21 cellular contexts compared by ENCODE assay signal in the genomic region with DNA sequence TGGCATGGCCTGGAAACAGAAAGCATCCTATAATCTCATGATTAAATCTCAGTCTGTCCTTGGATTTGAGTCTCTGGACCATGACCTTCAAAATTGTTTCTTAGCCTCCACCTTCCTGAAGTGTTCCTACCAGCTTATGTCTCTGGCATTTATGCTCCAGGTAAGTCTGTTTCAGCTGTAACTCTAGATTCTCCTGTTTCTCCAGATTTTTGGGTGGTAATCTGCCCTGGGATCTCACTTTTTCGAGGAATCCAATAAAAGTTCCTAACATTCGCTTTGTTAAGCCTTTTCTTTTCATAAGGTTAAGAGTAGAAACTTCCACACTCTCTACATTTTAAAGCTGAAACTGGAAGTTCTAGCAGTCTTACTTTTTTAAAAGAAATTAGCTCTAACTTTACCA.
DNase-seq lines count a peak whose midpoint lies in the region; ATAC-seq, FAIRE-seq and TF ChIP-seq lines count a peak whose summit lies in the region.
"Had no signal": no experiment of that assay in that cellular context is flagged by ENCODE, and none has a peak within 500 bp of the region (broad histone marks: within the 10 kb centered on the region; RNA-seq: fewer than 3 reads in every experiment).

No MANE protein-coding gene starts in this region.

- H3K27me3 ChIP-seq in GM23338 (ENCODE audit: insufficient read depth) (no peaks in the 10 kb centered on the region), H1 (replicated peaks in 1 of 4; ENCODE audit: control insufficient read depth in 3 of 4, extremely low read depth in 1 of 4, insufficient read depth in 3 of 4, low read length in 3 of 4) (no peaks in the 10 kb centered on the region), trophoblast cell (ENCODE audit: insufficient read depth, low read length) (no peaks in the 10 kb centered on the region)
- H3K27me3 ChIP-seq: BLaER1 treated with 17β-estradiol and CSF1 and Interleukin-3, amounts not matched to agents 10 nM and 100 nM had no signal

- no peak overlapping the region for H4K91ac ChIP-seq in H1 (replicated peaks; ENCODE audit: insufficient read length, low read length)
- no peak overlapping the region for H4K91ac ChIP-seq in trophoblast cell (ENCODE audit: low read depth, low read length)

- H3K27ac Mint-ChIP-seq in GM23338: no peak overlapping the region
- H3K27ac Mint-ChIP-seq in natural killer cell: no peak overlapping the region
- H3K27ac Mint-ChIP-seq: B cell; CD4-positive, alpha-beta T cell; CD8-positive, alpha-beta T cell had no signal

- no peak for TF ChIP-seq RAD21 in H1 (IDR thresholded peaks at IDR 0.05 in 1 of 2, conservative IDR thresholded peaks at IDR 0.05 in 1 of 2; ENCODE audit: low read depth in 2 of 2, low read length in 2 of 2)

- H3K27me3 Mint-ChIP-seq in GM23338 (ENCODE audit: insufficient read depth, low read depth, poor library complexity) (peaks cover 2% of the 10 kb centered on the region), natural killer cell (ENCODE audit: low read depth in 2 of 2) (no peaks in the 10 kb centered on the region)
- H3K27me3 Mint-ChIP-seq: B cell; CD4-positive, alpha-beta T cell had no signal

- no peak overlapping the region for H3K56ac ChIP-seq in H1 (replicated peaks; ENCODE audit: insufficient read length, low read depth, low read length)

- no peak for DNase-seq in GM23338 (ENCODE audit: low spot score)
- DNase-seq in H1 (ENCODE audit: low read depth in 1 of 2, low spot score in 2 of 2): no peak
- DNase-seq in trophoblast cell: peak; percentile 68 to 95
- DNase-seq in natural killer cell: no peak
- DNase-seq in EL: no peak
- DNase-seq: AML-193; Caco-2; Calu3; CD4-positive, alpha-beta T cell; CD8-positive, alpha-beta T cell; DMS79 treated with DMSO at 0.1 percent for 48 hours; GDM1 had no signal

- POLR2A ChIA-PET in H1 (lab: Charles Lee; ENCODE audit: partially characterized antibody): no interaction called here

- no peak for TF ChIP-seq EP300 in H1 (IDR thresholded peaks at IDR 0.05; ENCODE audit: borderline replicate concordance in 1 of 2, low read depth in 2 of 2, low read length in 2 of 2)

- H3K4me1 Mint-ChIP-seq in GM23338 (no peaks in the 10 kb centered on the region), natural killer cell (no peaks in the 10 kb centered on the region)
- H3K4me1 Mint-ChIP-seq: B cell had no signal

- no peak for FAIRE-seq in H1 (lab: Jason Lieb, UNC)
- FAIRE-seq: A549, D721Med, GM12878, GM12892, GM18507 had no signal

- H2AK5ac ChIP-seq in H1 (ENCODE audit: low read depth, low read length) (no peak overlapping the region), trophoblast cell (ENCODE audit: low read length) (no peak overlapping the region)

- H3K79me2 ChIP-seq in GM23338 (replicated peaks; ENCODE audit: insufficient read depth): no peaks in the 10 kb centered on the region
- no peaks in the 10 kb centered on the region for H3K79me2 ChIP-seq in H1 (ENCODE audit: control insufficient read depth in 1 of 2, insufficient read depth in 2 of 2, low read length in 2 of 2)
- H3K79me2 ChIP-seq in trophoblast cell (ENCODE audit: control insufficient read depth, insufficient read depth, low read length, poor library complexity): no peaks in the 10 kb centered on the region

- H3K4me3 Mint-ChIP-seq in GM23338 (no peak overlapping the region), natural killer cell (no peak overlapping the region)
- H3K4me3 Mint-ChIP-seq: B cell; CD4-positive, alpha-beta T cell; CD8-positive, alpha-beta T cell had no signal

- H3K9me3 ChIP-seq in H1 (ENCODE audit: insufficient read depth in 2 of 2, low read depth in 1 of 2, low read length in 1 of 2) (no peaks in the 10 kb centered on the region; a peak in 1 of 4 replicates), trophoblast cell (ENCODE audit: insufficient read depth, low read depth, low read length) (no peaks in the 10 kb centered on the region)
- H3K9me3 ChIP-seq: A549; BLaER1 treated with 17β-estradiol and CSF1 and Interleukin-3, amounts not matched to agents 10 nM and 100 nM; Caco-2 had no signal

- intact Hi-C loops in natural killer cell (cut with micrococcal nuclease): no loop called here

- H3K18ac ChIP-seq in H1 (ENCODE audit: extremely low read depth, low read length) (no peak overlapping the region), trophoblast cell (ENCODE audit: low read length) (no peak overlapping the region)

- H3K9me3 Mint-ChIP-seq in GM23338 (no peaks in the 10 kb centered on the region; the same call in 2 of the 3 replicates), natural killer cell (peaks cover 15 to 22% of the 10 kb centered on the region in 2 donors)
- H3K9me3 Mint-ChIP-seq: CD4-positive, alpha-beta T cell had no signal

- no peak overlapping the region for H3K27ac ChIP-seq in GM23338 (ENCODE audit: low read depth)
- no peak overlapping the region for H3K27ac ChIP-seq in H1 (ENCODE audit: low read depth, low read length)
- no peak overlapping the region for H3K27ac ChIP-seq in trophoblast cell (ENCODE audit: low read depth, low read length)
- H3K27ac ChIP-seq: 22Rv1; A549; BLaER1 treated with 17β-estradiol and CSF1 and Interleukin-3, amounts not matched to agents 10 nM and 100 nM; C4-2B had no signal

- H3K4me2 ChIP-seq in GM23338 (no peak overlapping the region), H1 (ENCODE audit: insufficient read depth in 1 of 2, low read depth in 2 of 2, low read length in 2 of 2) (no peak overlapping the region), trophoblast cell (ENCODE audit: low read length) (no peak overlapping the region)
- H3K4me2 ChIP-seq: A549; BLaER1 treated with 17β-estradiol and CSF1 and Interleukin-3, amounts not matched to agents 10 nM and 100 nM had no signal

- H3K79me1 ChIP-seq in H1 (ENCODE audit: low read depth, low read length): no peaks in the 10 kb centered on the region
- H3K79me1 ChIP-seq in trophoblast cell (ENCODE audit: low read length): no peaks in the 10 kb centered on the region

- no peaks in the 10 kb centered on the region for H3F3A ChIP-seq in GM23338 (replicated peaks; ENCODE audit: low read depth)

- no peaks in the 10 kb centered on the region for H3K4me1 ChIP-seq in GM23338 (ENCODE audit: insufficient read depth)
- H3K4me1 ChIP-seq in H1 (replicated peaks in 1 of 4; ENCODE audit: control insufficient read depth in 3 of 4, insufficient read depth in 4 of 4, low read length in 3 of 4): no peaks in the 10 kb centered on the region
- peaks cover 0 to 4% of the 10 kb centered on the region in 2 experiments for H3K4me1 ChIP-seq in trophoblast cell (ENCODE audit: control insufficient read depth in 1 of 2, insufficient read depth in 2 of 2, low read length in 2 of 2)
- H3K4me1 ChIP-seq: A549; BLaER1 treated with 17β-estradiol and CSF1 and Interleukin-3, amounts not matched to agents 10 nM and 100 nM; Caco-2 had no signal

- H2AFZ ChIP-seq in GM23338 (peak overlapping the region; percentile 44; the same call in 1 of the 2 replicates), H1 (ENCODE audit: low read length) (peak overlapping the region; percentile 43; the same call in 1 of the 2 replicates), trophoblast cell (ENCODE audit: insufficient read depth, low read length, poor library complexity) (no peak overlapping the region)

- ATAC-seq in GM23338 (no peak), natural killer cell (no peak)
- ATAC-seq: A549; CD8-positive, alpha-beta T cell; GM12878 had no signal

- H3K9me2 ChIP-seq in GM23338 (ENCODE audit: insufficient read depth): no peaks in the 10 kb centered on the region

- H3K4me3 ChIP-seq in GM23338: no peak overlapping the region
- H3K4me3 ChIP-seq in H1 (ENCODE audit: extremely low read depth in 1 of 4, insufficient read depth in 2 of 4, low read depth in 3 of 4, low read length in 4 of 4): no peak overlapping the region
- H3K4me3 ChIP-seq in trophoblast cell (ENCODE audit: low read depth, low read length): no peak overlapping the region
- H3K4me3 ChIP-seq: A549; BLaER1 treated with 17β-estradiol and CSF1 and Interleukin-3, amounts not matched to agents 10 nM and 100 nM; GM12878 had no signal

- H4K8ac ChIP-seq in H1 (ENCODE audit: extremely low read depth, insufficient read depth, low read length): no peak overlapping the region
- no peak overlapping the region for H4K8ac ChIP-seq in trophoblast cell (ENCODE audit: low read depth, low read length)

- WGBS in H1 (ENCODE audit: extremely low coverage in 1 of 2, insufficient coverage in 1 of 2, insufficient read length in 1 of 2, insufficient replicate concordance in 2 of 2, low coverage in 1 of 2, low lambda C conversion rate in 2 of 2, missing lambda C conversion rate in 1 of 2), 2 experiments: 87% methylated on average over 2 of the region's 2 CpGs; no CpG with 5 or more reads in 1 of the 2 experiments
- no CpG with 5 or more reads among the region's 2 CpGs for WGBS in trophoblast cell (ENCODE audit: extremely low coverage, insufficient coverage, insufficient read length)

- no peak overlapping the region for H3K14ac ChIP-seq in H1 (ENCODE audit: insufficient read length)
- no peak overlapping the region for H3K14ac ChIP-seq in trophoblast cell (ENCODE audit: low read length)

- H3K4ac ChIP-seq in H1 (replicated peaks; ENCODE audit: insufficient read length, low read depth, low read length) (no peak overlapping the region), trophoblast cell (ENCODE audit: low read depth, low read length) (no peak overlapping the region)

- no peak for TF ChIP-seq CTCF in GM23338 (conservative IDR thresholded peaks at IDR 0.05; ENCODE audit: low read depth in 2 of 2)
- no peak for TF ChIP-seq CTCF in H1 (IDR thresholded peaks at IDR 0.05; ENCODE audit: control extremely low read depth in 1 of 3, insufficient read depth in 1 of 3, low read depth in 1 of 3, low read length in 3 of 3)
- no peak for TF ChIP-seq CTCF in natural killer cell (IDR thresholded peaks at IDR 0.05)

- no peak overlapping the region for H2BK15ac ChIP-seq in H1 (ENCODE audit: low read length)

- TF ChIP-seq POLR2A in H1 (IDR thresholded peaks at IDR 0.05; ENCODE audit: control extremely low read depth in 1 of 2, low read depth in 2 of 2, low read length in 2 of 2): no peak

- no peak overlapping the region for H2BK20ac ChIP-seq in H1 (ENCODE audit: low read length)

- H4K5ac ChIP-seq in H1 (ENCODE audit: insufficient read length, low read depth, low read length): no peak overlapping the region

- CTCF ChIA-PET in H1 (lab: Charles Lee; ENCODE audit: partially characterized antibody): interaction anchor here (2.0 kb wide), 1 partner anchor 12 kb away, joined by 6 read pairs; no protein-coding TSS in a partner anchor

- H4K20me1 ChIP-seq in GM23338 (replicated peaks; ENCODE audit: insufficient read depth) (no peaks in the 10 kb centered on the region), H1 (replicated peaks in 1 of 2; ENCODE audit: control insufficient read depth in 1 of 2, insufficient read depth in 2 of 2, low read length in 2 of 2) (no peaks in the 10 kb centered on the region)
- H4K20me1 ChIP-seq: BLaER1 treated with 17β-estradiol and CSF1 and Interleukin-3, amounts not matched to agents 10 nM and 100 nM had no signal

- H2BK12ac ChIP-seq in H1 (ENCODE audit: low read depth, low read length) (no peak overlapping the region), trophoblast cell (ENCODE audit: low read length) (no peak overlapping the region)

- H2BK120ac ChIP-seq in H1 (replicated peaks; ENCODE audit: low read depth, low read length) (no peak overlapping the region), trophoblast cell (ENCODE audit: insufficient read depth, low read length, poor library complexity) (no peak overlapping the region)

- H2BK5ac ChIP-seq in H1 (ENCODE audit: low read depth, low read length): no peak overlapping the region
- H2BK5ac ChIP-seq in trophoblast cell (ENCODE audit: low read depth, low read length, poor library complexity): no peak overlapping the region

- no peak overlapping the region for H3K23ac ChIP-seq in H1 (ENCODE audit: insufficient read length)
- no peak overlapping the region for H3K23ac ChIP-seq in trophoblast cell (ENCODE audit: low read length)

- H3K36me3 Mint-ChIP-seq in GM23338 (ENCODE audit: low read depth) (no peaks in the 10 kb centered on the region), natural killer cell (no peaks in the 10 kb centered on the region)
- H3K36me3 Mint-ChIP-seq: CD8-positive, alpha-beta T cell had no signal

- H3K9ac ChIP-seq in H1 (replicated peaks in 1 of 4; ENCODE audit: extremely low read depth in 1 of 4, low read depth in 3 of 4, low read length in 3 of 4) (no peak overlapping the region), trophoblast cell (ENCODE audit: low read length) (no peak overlapping the region)
- H3K9ac ChIP-seq: BLaER1 treated with 17β-estradiol and CSF1 and Interleukin-3, amounts not matched to agents 10 nM and 100 nM had no signal

- no peaks in the 10 kb centered on the region for H3K23me2 ChIP-seq in H1 (ENCODE audit: low read depth, low read length)

- no peak overlapping the region for H4K12ac ChIP-seq in trophoblast cell (ENCODE audit: low read depth, low read length)

- no peaks in the 10 kb centered on the region; the same call in 1 of the 2 replicates for H3K36me3 ChIP-seq in GM23338 (ENCODE audit: insufficient read depth)
- no peaks in the 10 kb centered on the region for H3K36me3 ChIP-seq in H1 (ENCODE audit: control insufficient read depth in 2 of 4, insufficient read depth in 4 of 4, low read length in 3 of 4)
- no peaks in the 10 kb centered on the region for H3K36me3 ChIP-seq in trophoblast cell (ENCODE audit: control insufficient read depth in 1 of 2, insufficient read depth in 2 of 2, low read length in 2 of 2)
- H3K36me3 ChIP-seq: BLaER1 treated with 17β-estradiol and CSF1 and Interleukin-3, amounts not matched to agents 10 nM and 100 nM had no signal

Comparison
In these comparisons a context has a peak if more than half of its experiments do, and no peak if none do; other contexts are left out.
1. DNase-seq: peak in trophoblast cell (2 of 2); none in GM23338 (single experiment), H1 (0 of 2), natural killer cell (single experiment) and EL (single experiment).